In genomic region chr9:14670718-14671117, GRCh38 we compare ENCODE assay signal across 22 cellular contexts. TPM values are rescaled to one million over a fixed set of nuclear protein-coding genes. Genes with fewer than 3 reads are reported as not detected.
DNase-seq lines count a peak whose midpoint lies in the region; ATAC-seq and TF ChIP-seq lines count a peak whose summit lies in the region.
"Had no signal": no experiment of that assay in that cellular context is flagged by ENCODE, and none has a peak within 500 bp of the region (broad histone marks: within the 10 kb centered on the region; RNA-seq: fewer than 3 reads in every experiment).

No MANE protein-coding gene starts in this region.

- H3K36me3 Mint-ChIP-seq in activated T-helper 1 cell treated with anti-CD3 and anti-CD28 coated beads, Interleukin-12 subunit alpha, Interleukin-12 subunit beta, Interleukin-2, Interleukin-4 antibody, amounts not matched to agents 30 ng/mL and 10 ng/mL and 1 ng/mL, durations not matched to agents 14 hours and 24 hours and 36 hours (ENCODE audit: low read depth): peaks cover 6% of the 10 kb centered on the region

- TF ChIP-seq CTCF in fibroblast of the aortic adventitia (IDR thresholded peaks at IDR 0.05; ENCODE audit: insufficient read depth, low read length) (no peak), stomach (IDR thresholded peaks at IDR 0.05) (no peak)

- no peaks in the 10 kb centered on the region for H3K27me3 ChIP-seq in stomach
- H3K27me3 ChIP-seq: transverse colon had no signal

- peak; percentile 32 for DNase-seq in EH (ENCODE audit: low read depth)
- no peak for DNase-seq in activated T-helper 1 cell treated with anti-CD3 and anti-CD28 coated beads, Interleukin-12 subunit alpha, Interleukin-12 subunit beta, Interleukin-2, Interleukin-4 antibody, amounts not matched to agents 30 ng/mL and 10 ng/mL and 1 ng/mL, durations not matched to agents 14 hours and 24 hours and 36 hours (ENCODE audit: low spot score)
- DNase-seq in fibroblast of the aortic adventitia (ENCODE audit: low read depth): peak; percentile 64
- no peak for DNase-seq in effector CD4-positive, alpha-beta T cell
- DNase-seq in stomach: no peak
- DNase-seq: activated naive CD4-positive, alpha-beta T cell treated with anti-CD3 and anti-CD28 coated beads for 36 hours; cortex of kidney; DMS53; NCI-H187; NCI-H446; Right ventricle myocardium superior; stimulated activated CD4-positive, alpha-beta T cell treated with anti-CD3 and anti-CD28 coated beads, Interleukin-12 subunit alpha, Interleukin-12 subunit beta, amount 100 ng/mL, for 4 hours; transverse colon had no signal

- WGBS in stomach, 5 donors: 18 to 74% (median 49%) methylated on average over 1 of the region's 1 CpG

- ATAC-seq in HG02610 (IDR thresholded peaks at IDR 0.05; ENCODE audit: unreplicated experiment) (peak; percentile 86), HG03469 (IDR thresholded peaks at IDR 0.05; ENCODE audit: unreplicated experiment) (no peak), GM21825 (IDR thresholded peaks at IDR 0.05; ENCODE audit: unreplicated experiment) (no peak)
- ATAC-seq: stimulated activated memory B cell treated with anti-CD40 and anti-IgM and Interleukin-4, amounts not matched to agents 10 μg/mL and 1 μg/mL and 100 μg/mL, for 72 hours; WTC11 had no signal

- no peaks in the 10 kb centered on the region for H3K27me3 Mint-ChIP-seq in activated T-helper 1 cell treated with anti-CD3 and anti-CD28 coated beads, Interleukin-12 subunit alpha, Interleukin-12 subunit beta, Interleukin-2, Interleukin-4 antibody, amounts not matched to agents 30 ng/mL and 10 ng/mL and 1 ng/mL, durations not matched to agents 14 hours and 24 hours and 36 hours (ENCODE audit: insufficient read depth)
- H3K27me3 Mint-ChIP-seq: stimulated activated memory B cell treated with anti-CD40 and anti-IgM and Interleukin-4, amounts not matched to agents 10 μg/mL and 1 μg/mL and 100 μg/mL, for 72 hours had no signal

- H3K4me1 Mint-ChIP-seq in activated T-helper 1 cell treated with anti-CD3 and anti-CD28 coated beads, Interleukin-12 subunit alpha, Interleukin-12 subunit beta, Interleukin-2, Interleukin-4 antibody, amounts not matched to agents 30 ng/mL and 10 ng/mL and 1 ng/mL, durations not matched to agents 14 hours and 24 hours and 36 hours (ENCODE audit: low read depth): peaks cover 11% of the 10 kb centered on the region
- H3K4me1 Mint-ChIP-seq: nephron, WTC11 had no signal

- H3K27ac Mint-ChIP-seq in activated T-helper 1 cell treated with anti-CD3 and anti-CD28 coated beads, Interleukin-12 subunit alpha, Interleukin-12 subunit beta, Interleukin-2, Interleukin-4 antibody, amounts not matched to agents 30 ng/mL and 10 ng/mL and 1 ng/mL, durations not matched to agents 14 hours and 24 hours and 36 hours: peak overlapping the region; percentile 27
- H3K27ac Mint-ChIP-seq: activated naive CD4-positive, alpha-beta T cell treated with anti-CD3 and anti-CD28 coated beads for 36 hours; nephron; stimulated activated memory B cell treated with anti-CD40 and anti-IgM and Interleukin-4, amounts not matched to agents 10 μg/mL and 1 μg/mL and 100 μg/mL, for 72 hours; WTC11 had no signal

- H3K4me1 ChIP-seq in stomach: no peaks in the 10 kb centered on the region
- H3K4me1 ChIP-seq: prostate gland, transverse colon had no signal

- intact Hi-C loops in activated T-helper 1 cell treated with anti-CD3 and anti-CD28 coated beads, Interleukin-12 subunit alpha, Interleukin-12 subunit beta, Interleukin-2, Interleukin-4 antibody, amounts not matched to agents 30 ng/mL and 10 ng/mL and 1 ng/mL, durations not matched to agents 14 hours and 24 hours and 36 hours (cut with micrococcal nuclease): loop anchor here (2.0 to 10.0 kb wide), 3 partner anchors 20 to 557 kb away; no protein-coding TSS in a partner anchor
- intact Hi-C loops in stomach (cut with DNase I; ENCODE audit: low total_unique reads): no loop called here

- H3K9me3 ChIP-seq in stomach: no peaks in the 10 kb centered on the region
- H3K9me3 ChIP-seq: prostate gland, transverse colon had no signal

- H3K36me3 ChIP-seq in stomach: peaks cover 0 to 12% (median 10%) of the 10 kb centered on the region in 4 donors
- H3K36me3 ChIP-seq: prostate gland had no signal

- TF ChIP-seq POLR2A in stomach (IDR thresholded peaks at IDR 0.05): no peak

- H3K4me3 Mint-ChIP-seq in activated T-helper 1 cell treated with anti-CD3 and anti-CD28 coated beads, Interleukin-12 subunit alpha, Interleukin-12 subunit beta, Interleukin-2, Interleukin-4 antibody, amounts not matched to agents 30 ng/mL and 10 ng/mL and 1 ng/mL, durations not matched to agents 14 hours and 24 hours and 36 hours: no peak overlapping the region
- H3K4me3 Mint-ChIP-seq: activated naive CD4-positive, alpha-beta T cell treated with anti-CD3 and anti-CD28 coated beads for 36 hours; nephron; stimulated activated memory B cell treated with anti-CD40 and anti-IgM and Interleukin-4, amounts not matched to agents 10 μg/mL and 1 μg/mL and 100 μg/mL, for 72 hours; WTC11 had no signal

- H3K9me3 Mint-ChIP-seq in activated T-helper 1 cell treated with anti-CD3 and anti-CD28 coated beads, Interleukin-12 subunit alpha, Interleukin-12 subunit beta, Interleukin-2, Interleukin-4 antibody, amounts not matched to agents 30 ng/mL and 10 ng/mL and 1 ng/mL, durations not matched to agents 14 hours and 24 hours and 36 hours: no peaks in the 10 kb centered on the region
- H3K9me3 Mint-ChIP-seq: activated naive CD4-positive, alpha-beta T cell treated with anti-CD3 and anti-CD28 coated beads for 36 hours; nephron; stimulated activated memory B cell treated with anti-CD40 and anti-IgM and Interleukin-4, amounts not matched to agents 10 μg/mL and 1 μg/mL and 100 μg/mL, for 72 hours; WTC11 had no signal

- TF ChIP-seq EP300 in stomach (IDR thresholded peaks at IDR 0.05): no peak

- no peak overlapping the region for H3K27ac ChIP-seq in stomach
- H3K27ac ChIP-seq: C4-2B, prostate gland, transverse colon had no signal

- H3K4me3 ChIP-seq in fibroblast of the aortic adventitia (ENCODE audit: low read depth, low read length): no peak overlapping the region
- H3K4me3 ChIP-seq in stomach: no peak overlapping the region
- H3K4me3 ChIP-seq: prostate gland, transverse colon had no signal

RNA-seq across cellular contexts. Expression of gene ZDHHC21, which starts 22.5 kb away (rescaled TPM):
- total RNA-seq in activated T-helper 1 cell treated with anti-CD3 and anti-CD28 coated beads, Interleukin-12 subunit alpha, Interleukin-12 subunit beta, Interleukin-2, Interleukin-4 antibody, amounts not matched to agents 30 ng/mL and 10 ng/mL and 1 ng/mL, durations not matched to agents 14 hours and 24 hours and 36 hours: 12.7 and 13.7 TPM in 2 replicates
- total RNA-seq in fibroblast of the aortic adventitia (ENCODE audit: low replicate concordance) (11.8 and 21.3 TPM in 2 replicates), stomach (10 to 100 TPM in 2 of 5 donors, 1 to 10 TPM in 3; 4.1 to 33.4 (median 7.0) TPM)
- 1 to 10 TPM; 1.2 to 3.3 (median 1.9) TPM for polyA plus RNA-seq in stomach

RNA-seq across cellular contexts. Expression of gene CER1, which starts 51.8 kb away (rescaled TPM):
- not detected in 2 replicates for total RNA-seq in activated T-helper 1 cell treated with anti-CD3 and anti-CD28 coated beads, Interleukin-12 subunit alpha, Interleukin-12 subunit beta, Interleukin-2, Interleukin-4 antibody, amounts not matched to agents 30 ng/mL and 10 ng/mL and 1 ng/mL, durations not matched to agents 14 hours and 24 hours and 36 hours
- total RNA-seq in fibroblast of the aortic adventitia (ENCODE audit: low replicate concordance) (not detected in 2 replicates), stomach (not detected)
- not detected for polyA plus RNA-seq in stomach
- total RNA-seq: activated naive CD4-positive, alpha-beta T cell treated with anti-CD3 and anti-CD28 coated beads for 36 hours; prostate gland; Right ventricle myocardium superior had no signal
- polyA plus RNA-seq: esophagus had no signal

Comparison
In these comparisons a context has a peak if more than half of its experiments do, and no peak if none do; other contexts are left out.
1. DNase-seq: peak in EH (single experiment) and fibroblast of the aortic adventitia (single experiment); none in activated T-helper 1 cell treated with anti-CD3 and anti-CD28 coated beads, Interleukin-12 subunit alpha, Interleukin-12 subunit beta, Interleukin-2, Interleukin-4 antibody, amounts not matched to agents 30 ng/mL and 10 ng/mL and 1 ng/mL, durations not matched to agents 14 hours and 24 hours and 36 hours (single experiment), effector CD4-positive, alpha-beta T cell (single experiment) and stomach (single experiment).